In the genomic region with DNA sequence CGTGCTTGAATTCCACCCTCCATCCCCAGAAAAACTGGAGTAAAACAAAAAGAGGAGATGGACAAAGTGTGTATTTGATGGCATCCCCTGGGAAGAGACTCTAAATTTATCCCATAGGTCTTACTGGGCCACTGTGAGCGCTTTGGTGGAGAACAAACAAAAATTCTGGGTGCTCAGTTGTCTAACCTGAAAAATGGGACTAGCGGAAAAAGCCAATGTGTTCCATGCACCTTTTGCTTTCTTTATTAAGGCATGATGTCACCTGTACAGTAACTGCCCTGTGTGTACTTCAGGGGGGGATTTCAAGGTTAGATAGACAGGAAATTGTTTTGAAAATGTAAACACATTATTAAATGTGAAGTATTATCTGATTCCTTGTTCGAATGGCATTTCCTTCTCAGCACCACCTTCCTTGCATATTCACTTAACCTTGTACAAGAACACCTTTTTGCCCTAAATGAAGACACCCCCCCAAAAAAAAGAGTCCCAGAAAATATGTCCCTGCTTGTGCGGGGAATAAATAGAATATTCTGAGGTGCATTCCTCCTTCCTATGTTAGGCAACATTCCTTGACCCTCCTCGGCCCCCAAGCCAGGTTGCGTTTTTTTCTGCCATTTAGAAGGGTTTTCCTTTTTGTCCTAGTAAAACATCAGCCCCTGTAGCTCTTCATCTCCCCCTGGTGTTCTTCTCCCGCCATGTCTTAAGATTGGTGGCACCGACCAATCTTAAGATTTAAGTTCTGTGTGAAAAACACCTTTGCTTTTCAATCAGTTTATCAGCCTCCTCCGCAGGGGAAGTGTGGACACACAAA, we compare ENCODE assay signal across 8 cellular contexts. TPM values are rescaled to one million over a fixed set of nuclear protein-coding genes. Genes with fewer than 3 reads are reported as not detected.
DNase-seq lines count a peak whose midpoint lies in the region; ATAC-seq and TF ChIP-seq lines count a peak whose summit lies in the region.

No MANE protein-coding gene starts in this region.

- H3K4me3 ChIP-seq in heart left ventricle, result peak overlapping the region; percentile 1 to 62 (median 50)

- TF ChIP-seq CTCF in heart left ventricle (IDR thresholded peaks at IDR 0.05), result peak; percentile 57 to 82 (median 71)
- TF ChIP-seq CTCF in progenitor cell of endocrine pancreas (IDR thresholded peaks at IDR 0.05; ENCODE audit: unreplicated experiment), result peak; percentile 78

- intact Hi-C loops in heart left ventricle (cut with DNase I), result loop anchor here in 8 of 10 donors (2.0 to 10.0 kb wide), 7 partner anchors 627 to 1196 kb away; a partner anchor contains a TSS

- peaks cover 0 to 27% (median 9%) of the 10 kb centered on the region in 12 donors for H3K4me1 ChIP-seq in heart left ventricle

- H3K27me3 Mint-ChIP-seq in progenitor cell of endocrine pancreas, result peaks cover 20% of the 10 kb centered on the region

- peak overlapping the region; percentile 90 for H3K27ac Mint-ChIP-seq in progenitor cell of endocrine pancreas

- peaks cover under 1% of the 10 kb centered on the region for H3K36me3 Mint-ChIP-seq in progenitor cell of endocrine pancreas (ENCODE audit: insufficient read depth)

- ATAC-seq in HG03095 (IDR thresholded peaks at IDR 0.05; ENCODE audit: unreplicated experiment) (peak; percentile 45), heart left ventricle (peak in 3 of 4 donors; percentile 40 to 57 (median 53)), HG02884 (IDR thresholded peaks at IDR 0.05; ENCODE audit: unreplicated experiment) (no peak), GM21423 (IDR thresholded peaks at IDR 0.05; ENCODE audit: unreplicated experiment) (no peak)

- H3K9me3 Mint-ChIP-seq in progenitor cell of endocrine pancreas (ENCODE audit: low read depth), result no peaks in the 10 kb centered on the region

- peak overlapping the region in 9 of 12 donors; percentile 9 to 74 (median 48) for H3K27ac ChIP-seq in heart left ventricle

- peaks cover 36% of the 10 kb centered on the region for H3K4me1 Mint-ChIP-seq in progenitor cell of endocrine pancreas (ENCODE audit: low read depth)

- no peak for TF ChIP-seq POLR2A in heart left ventricle (IDR thresholded peaks at IDR 0.05)

- DNase-seq in DMS53 treated with DMSO at 0.1 percent for 48 hours (lab: John Stamatoyannopoulos, UW; ENCODE audit: unreplicated experiment), result peak; percentile 29
- peak; percentile 76 for DNase-seq in RPMI8226
- DNase-seq in activated naive CD4-positive, alpha-beta T cell treated with anti-CD3 and anti-CD28 coated beads, Interleukin-2, amount 50 U/mL, for 16 hours, result peak; percentile 59
- DNase-seq in heart left ventricle, result peak in 2 of 5 donors; percentile 30 to 43
- peak; percentile 39 for DNase-seq in progenitor cell of endocrine pancreas (ENCODE audit: low spot score, unreplicated experiment)

- no peaks in the 10 kb centered on the region for H3K9me3 ChIP-seq in heart left ventricle

- H3K36me3 ChIP-seq in heart left ventricle, result peaks cover 0 to 3% (median 0%) of the 10 kb centered on the region in 9 donors

- H3K4me3 Mint-ChIP-seq in progenitor cell of endocrine pancreas (ENCODE audit: low read depth), result peak overlapping the region; percentile 74

- peaks cover 0 to 15% (median 4%) of the 10 kb centered on the region in 9 donors for H3K27me3 ChIP-seq in heart left ventricle

- 38 to 41% (median 40%) methylated on average over 10 of the region's 10 CpGs for WGBS in heart left ventricle, 4 donors

RNA-seq across cellular contexts. Expression of a gene that starts 1.1 kb away (rescaled TPM):
- total RNA-seq in heart left ventricle (10 to 100 TPM in 1 of 9 donors, 1 to 10 TPM in 8; 1.0 to 11.6 (median 3.2) TPM), progenitor cell of endocrine pancreas (2.0 and 2.6 TPM in 2 replicates)
- 1 to 10 TPM; 4.1 to 6.9 TPM for polyA plus RNA-seq in heart left ventricle

Comparison
In these comparisons a context has a peak if more than half of its experiments do, and no peak if none do; other contexts are left out.
1. ATAC-seq: peak in HG03095 (single experiment) and heart left ventricle (3 of 4); none in HG02884 (single experiment) and GM21423 (single experiment).